In the genomic region with DNA sequence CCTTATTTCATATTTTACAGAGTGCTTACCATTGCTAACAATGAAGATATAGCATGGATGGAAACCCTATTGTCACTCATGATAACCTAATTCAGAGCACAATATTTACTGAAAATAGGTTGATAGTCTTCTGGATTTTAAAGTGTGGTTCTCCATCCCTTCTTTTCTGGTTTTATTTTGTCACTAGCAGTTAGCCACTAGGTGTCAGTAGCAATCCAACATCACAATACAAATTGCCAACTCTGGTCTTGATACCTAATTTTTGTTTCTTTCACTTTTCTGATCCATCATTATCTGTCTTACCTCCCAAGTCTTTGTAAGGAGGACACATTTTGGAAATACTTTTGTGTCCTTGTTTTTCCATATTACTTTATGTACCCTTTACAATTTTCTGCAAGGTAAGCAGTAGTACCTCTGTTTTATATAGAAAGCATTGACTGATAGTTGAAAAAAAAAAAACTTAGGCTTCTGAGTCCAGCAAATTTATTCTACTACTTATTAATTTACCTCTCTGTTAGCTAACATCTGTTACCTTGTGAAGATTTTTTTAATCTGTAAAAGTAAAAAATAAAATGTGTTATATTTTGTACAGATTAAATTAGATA, we compare ENCODE assay signal across 8 cellular contexts. TPM values are rescaled to one million over a fixed set of nuclear protein-coding genes. Genes with fewer than 3 reads are reported as not detected.
A peak's percentile ranks its signal among the peaks of the same experiment; 100 is the strongest.
DNase-seq lines count a peak whose midpoint lies in the region; ATAC-seq and TF ChIP-seq lines count a peak whose summit lies in the region.

No MANE protein-coding gene starts in this region.

- DNase-seq in SIG-M5 treated with dmso at 0.1 percent for 504 hours (lab: John Stamatoyannopoulos, UW; ENCODE audit: unreplicated experiment) (peak; percentile 71), SIG-M5 (lab: John Stamatoyannopoulos, UW) (no peak), H4 (ENCODE audit: low spot score) (peak; percentile 53), NAMALWA (ENCODE audit: low spot score) (peak; percentile 74), fibroblast of gingiva (ENCODE audit: low read depth) (peak; percentile 31), non-pigmented ciliary epithelial cell (ENCODE audit: low read depth) (peak; percentile 23), NCI-H187 treated with DMSO at 0.1 percent for 48 hours (lab: John Stamatoyannopoulos, UW) (no peak)

- peak; percentile 73 for ATAC-seq in SK-N-SH treated with all-trans-retinoic acid at 6 μM for 48 hours

TF ChIP-seq in SK-N-SH treated with all-trans-retinoic acid at 6 μM for 48 hours, 23 proteins besides CTCF, POLR2A, EP300 and RAD21:
- TF ChIP-seq, protein P1, sequence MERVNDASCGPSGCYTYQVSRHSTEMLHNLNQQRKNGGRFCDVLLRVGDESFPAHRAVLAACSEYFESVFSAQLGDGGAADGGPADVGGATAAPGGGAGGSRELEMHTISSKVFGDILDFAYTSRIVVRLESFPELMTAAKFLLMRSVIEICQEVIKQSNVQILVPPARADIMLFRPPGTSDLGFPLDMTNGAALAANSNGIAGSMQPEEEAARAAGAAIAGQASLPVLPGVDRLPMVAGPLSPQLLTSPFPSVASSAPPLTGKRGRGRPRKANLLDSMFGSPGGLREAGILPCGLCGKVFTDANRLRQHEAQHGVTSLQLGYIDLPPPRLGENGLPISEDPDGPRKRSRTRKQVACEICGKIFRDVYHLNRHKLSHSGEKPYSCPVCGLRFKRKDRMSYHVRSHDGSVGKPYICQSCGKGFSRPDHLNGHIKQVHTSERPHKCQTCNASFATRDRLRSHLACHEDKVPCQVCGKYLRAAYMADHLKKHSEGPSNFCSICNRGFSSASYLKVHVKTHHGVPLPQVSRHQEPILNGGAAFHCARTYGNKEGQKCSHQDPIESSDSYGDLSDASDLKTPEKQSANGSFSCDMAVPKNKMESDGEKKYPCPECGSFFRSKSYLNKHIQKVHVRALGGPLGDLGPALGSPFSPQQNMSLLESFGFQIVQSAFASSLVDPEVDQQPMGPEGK (CRISPR knock-in tag; IDR thresholded peaks at IDR 0.05; ENCODE audit: borderline replicate concordance), result no peak
- TF ChIP-seq SNAI2 (CRISPR knock-in tag; IDR thresholded peaks at IDR 0.05) (no peak), ZFP3 (CRISPR knock-in tag; IDR thresholded peaks at IDR 0.05) (no peak), ZFP30 (CRISPR knock-in tag; IDR thresholded peaks at IDR 0.05) (no peak), GLIS3 (CRISPR knock-in tag; IDR thresholded peaks at IDR 0.05) (no peak), ISL1 (CRISPR knock-in tag; IDR thresholded peaks at IDR 0.05) (no peak), PPARA (CRISPR knock-in tag; IDR thresholded peaks at IDR 0.05; ENCODE audit: borderline replicate concordance) (no peak), BACH2 (CRISPR knock-in tag; IDR thresholded peaks at IDR 0.05; ENCODE audit: borderline replicate concordance) (no peak), ESRRG (CRISPR knock-in tag; IDR thresholded peaks at IDR 0.05) (no peak), ZNF70 (CRISPR knock-in tag; IDR thresholded peaks at IDR 0.05) (no peak), TCF4 (CRISPR knock-in tag; IDR thresholded peaks at IDR 0.05; ENCODE audit: borderline replicate concordance) (no peak), TOX (CRISPR knock-in tag; IDR thresholded peaks at IDR 0.05; ENCODE audit: borderline replicate concordance) (no peak), ZNF8 (CRISPR knock-in tag; IDR thresholded peaks at IDR 0.05) (no peak), ZC3H10 (CRISPR knock-in tag; IDR thresholded peaks at IDR 0.05) (no peak), ARNTL (CRISPR knock-in tag; IDR thresholded peaks at IDR 0.05; ENCODE audit: borderline replicate concordance, low read depth) (no peak), RARB (CRISPR knock-in tag; IDR thresholded peaks at IDR 0.05) (no peak)
- TF ChIP-seq, protein P2, sequence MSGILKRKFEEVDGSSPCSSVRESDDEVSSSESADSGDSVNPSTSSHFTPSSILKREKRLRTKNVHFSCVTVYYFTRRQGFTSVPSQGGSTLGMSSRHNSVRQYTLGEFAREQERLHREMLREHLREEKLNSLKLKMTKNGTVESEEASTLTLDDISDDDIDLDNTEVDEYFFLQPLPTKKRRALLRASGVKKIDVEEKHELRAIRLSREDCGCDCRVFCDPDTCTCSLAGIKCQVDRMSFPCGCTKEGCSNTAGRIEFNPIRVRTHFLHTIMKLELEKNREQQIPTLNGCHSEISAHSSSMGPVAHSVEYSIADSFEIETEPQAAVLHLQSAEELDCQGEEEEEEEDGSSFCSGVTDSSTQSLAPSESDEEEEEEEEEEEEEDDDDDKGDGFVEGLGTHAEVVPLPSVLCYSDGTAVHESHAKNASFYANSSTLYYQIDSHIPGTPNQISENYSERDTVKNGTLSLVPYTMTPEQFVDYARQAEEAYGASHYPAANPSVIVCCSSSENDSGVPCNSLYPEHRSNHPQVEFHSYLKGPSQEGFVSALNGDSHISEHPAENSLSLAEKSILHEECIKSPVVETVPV (CRISPR knock-in tag; IDR thresholded peaks at IDR 0.05), result no peak
- TF ChIP-seq, protein P3, sequence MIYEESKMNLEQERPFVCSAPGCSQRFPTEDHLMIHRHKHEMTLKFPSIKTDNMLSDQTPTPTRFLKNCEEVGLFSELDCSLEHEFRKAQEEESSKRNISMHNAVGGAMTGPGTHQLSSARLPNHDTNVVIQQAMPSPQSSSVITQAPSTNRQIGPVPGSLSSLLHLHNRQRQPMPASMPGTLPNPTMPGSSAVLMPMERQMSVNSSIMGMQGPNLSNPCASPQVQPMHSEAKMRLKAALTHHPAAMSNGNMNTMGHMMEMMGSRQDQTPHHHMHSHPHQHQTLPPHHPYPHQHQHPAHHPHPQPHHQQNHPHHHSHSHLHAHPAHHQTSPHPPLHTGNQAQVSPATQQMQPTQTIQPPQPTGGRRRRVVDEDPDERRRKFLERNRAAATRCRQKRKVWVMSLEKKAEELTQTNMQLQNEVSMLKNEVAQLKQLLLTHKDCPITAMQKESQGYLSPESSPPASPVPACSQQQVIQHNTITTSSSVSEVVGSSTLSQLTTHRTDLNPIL (CRISPR knock-in tag; IDR thresholded peaks at IDR 0.05; ENCODE audit: low read depth), result no peak

RNA-seq across cellular contexts. Expression of a gene that starts 28.3 kb away (rescaled TPM):
- 8.2 and 9.2 TPM in 2 replicates for total RNA-seq in H4 (2014; rRNA removed; shearing (Covaris generic))

RNA-seq across cellular contexts. Expression of a gene that starts 29.0 kb away (rescaled TPM):
- total RNA-seq in H4 (2014; rRNA removed; shearing (Covaris generic)), result 7.9 and 19.1 TPM in 2 replicates

Comparison
In these comparisons a context has a peak if more than half of its experiments do, and no peak if none do; other contexts are left out.
1. DNase-seq: peak in SIG-M5 treated with dmso at 0.1 percent for 504 hours (single experiment), H4 (single experiment), NAMALWA (single experiment), fibroblast of gingiva (single experiment) and non-pigmented ciliary epithelial cell (single experiment); none in SIG-M5 (single experiment) and NCI-H187 treated with DMSO at 0.1 percent for 48 hours (single experiment).